1 cellular context compared by ENCODE assay signal in the genomic region with DNA sequence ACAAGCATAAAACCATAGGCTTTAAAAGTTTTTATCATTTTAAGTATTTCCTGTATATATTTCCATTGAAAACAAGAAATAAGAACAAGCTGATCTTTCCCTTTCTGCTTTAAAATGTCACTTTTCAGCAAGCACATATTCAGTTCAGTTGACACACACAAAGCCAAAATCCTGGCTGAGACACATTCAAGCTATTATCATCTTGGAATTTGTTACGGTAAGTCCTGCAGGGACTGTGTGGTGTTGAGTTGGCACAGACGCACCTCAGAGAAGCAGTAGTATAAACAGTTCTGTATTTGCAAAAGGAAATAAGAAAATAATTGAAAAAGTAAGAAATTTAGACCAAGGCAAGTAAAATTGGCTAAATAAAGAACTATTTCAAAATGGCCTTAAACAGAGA.
TF ChIP-seq lines count a peak whose summit lies in the region.

No MANE protein-coding gene starts in this region.

TF ChIP-seq in endothelial cell of umbilical vein, 7 proteins besides CTCF, POLR2A, EP300 and RAD21:
- TF ChIP-seq FOS (IDR thresholded peaks at IDR 0.05; ENCODE audit: borderline replicate concordance, insufficient read depth, low read length), result no peak
